ENCODE assay signal across 8 cellular contexts in genomic region chr6:29653452-29654038, GRCh38. TPM values are rescaled to one million over a fixed set of nuclear protein-coding genes. Genes with fewer than 3 reads are reported as not detected.
DNase-seq lines count a peak whose midpoint lies in the region; ATAC-seq, FAIRE-seq and TF ChIP-seq lines count a peak whose summit lies in the region.

No MANE protein-coding gene starts in this region.

- H3K4me3 ChIP-seq in DOHH2 (ENCODE audit: low read length) (no peak overlapping the region), astrocyte of the spinal cord (ENCODE audit: low read depth, low read length) (no peak overlapping the region), keratinocyte (ENCODE audit: control insufficient read depth in 2 of 3, extremely low read depth in 1 of 3, insufficient read depth in 2 of 3, low read depth in 1 of 3, low read length in 3 of 3) (no peak overlapping the region)

- H3F3A ChIP-seq in DOHH2 (ENCODE audit: control insufficient read depth, insufficient read depth), result peaks cover 2% of the 10 kb centered on the region; the same call in 1 of the 2 replicates

- no peak overlapping the region for H3K9ac ChIP-seq in keratinocyte (ENCODE audit: control insufficient read depth, extremely low read depth, insufficient read depth, low read length)

- DNase-seq in LoVo (ENCODE audit: low spot score) (peak; percentile 82), OCI-M1 (lab: John Stamatoyannopoulos, UW) (peak; percentile 76), astrocyte of the spinal cord (ENCODE audit: low read depth, low spot score) (peak; percentile 79), keratinocyte (ENCODE audit: low read depth, low spot score) (no peak), foreskin melanocyte (no peak)
- peak; percentile 7 for DNase-seq in stimulated activated CD8-positive, alpha-beta memory T cell treated with anti-CD3 and anti-CD28 coated beads, Interleukin-4, amount 100 ng/mL, for 24 hours (ENCODE audit: low read depth)

- H3K9me3 ChIP-seq in DOHH2 (ENCODE audit: control insufficient read depth, insufficient read depth, low read length) (no peaks in the 10 kb centered on the region), keratinocyte (ENCODE audit: control insufficient read depth, low read depth, low read length) (no peaks in the 10 kb centered on the region)

- no peaks in the 10 kb centered on the region for H3K9me2 ChIP-seq in DOHH2 (replicated peaks; ENCODE audit: control insufficient read depth, low read length)

- H3K79me2 ChIP-seq in DOHH2 (ENCODE audit: control insufficient read depth, low read length) (no peaks in the 10 kb centered on the region), keratinocyte (ENCODE audit: control insufficient read depth, insufficient read depth, low read length) (no peaks in the 10 kb centered on the region)

- H3K36me3 ChIP-seq in DOHH2 (ENCODE audit: control insufficient read depth, low read length), result no peaks in the 10 kb centered on the region
- no peaks in the 10 kb centered on the region for H3K36me3 ChIP-seq in keratinocyte (ENCODE audit: control insufficient read depth in 2 of 2, extremely low read depth in 1 of 2, insufficient read depth in 2 of 2, low read length in 2 of 2)

- H2AFZ ChIP-seq in keratinocyte (ENCODE audit: control insufficient read depth, low read length), result no peak overlapping the region

- ATAC-seq in HG02642 (IDR thresholded peaks at IDR 0.05; ENCODE audit: poor library complexity, unreplicated experiment), result no peak

- H4K20me1 ChIP-seq in DOHH2 (ENCODE audit: control insufficient read depth, insufficient read depth, low read depth, low read length) (no peaks in the 10 kb centered on the region), keratinocyte (ENCODE audit: control insufficient read depth, extremely low read depth, insufficient read depth, low read length) (no peaks in the 10 kb centered on the region)

- in situ Hi-C loops in astrocyte of the spinal cord (cut with HindIII; ENCODE audit: low sequenced_read_pairs), result no loop called here

- peaks cover 6% of the 10 kb centered on the region for H3K27me3 ChIP-seq in DOHH2 (ENCODE audit: control insufficient read depth, low read length)
- H3K27me3 ChIP-seq in keratinocyte (ENCODE audit: control insufficient read depth, extremely low read depth, insufficient read depth, low read length), result no peaks in the 10 kb centered on the region

- H3K4me1 ChIP-seq in DOHH2 (ENCODE audit: control insufficient read depth, low read length) (peaks cover 9% of the 10 kb centered on the region), keratinocyte (ENCODE audit: control insufficient read depth, extremely low read depth, insufficient read depth, low read length) (peaks cover 11% of the 10 kb centered on the region)

- peak; percentile 60 for TF ChIP-seq CTCF in DOHH2 (IDR thresholded peaks at IDR 0.05; ENCODE audit: low read depth, low read length, poor library complexity, severe bottlenecking)
- peak; percentile 67 for TF ChIP-seq CTCF in astrocyte of the spinal cord (IDR thresholded peaks at IDR 0.05; ENCODE audit: low read depth, low read length)
- peak; percentile 58 to 72 (median 70) for TF ChIP-seq CTCF in keratinocyte (optimal IDR thresholded peaks at IDR 0.05 in 1 of 3, IDR thresholded peaks at IDR 0.05 in 1 of 3, conservative IDR thresholded peaks at IDR 0.05 in 1 of 3; ENCODE audit: extremely low read depth in 1 of 3, insufficient read depth in 2 of 3, low read length in 3 of 3)

- H3K4me2 ChIP-seq in DOHH2 (ENCODE audit: low read length), result no peak overlapping the region
- no peak overlapping the region for H3K4me2 ChIP-seq in keratinocyte (ENCODE audit: control insufficient read depth, extremely low read depth, insufficient read depth, low read depth, low read length)

- H3K27ac ChIP-seq in DOHH2 (ENCODE audit: low read depth, low read length), result no peak overlapping the region
- no peak overlapping the region for H3K27ac ChIP-seq in keratinocyte (ENCODE audit: control insufficient read depth, insufficient read depth, low read length)

- FAIRE-seq in keratinocyte (lab: Jason Lieb, UNC), result no peak

- H3K9me1 ChIP-seq in keratinocyte (ENCODE audit: control insufficient read depth, extremely low read depth, insufficient read depth, low read length), result no peaks in the 10 kb centered on the region

- dilution Hi-C loops in keratinocyte (cut with MboI; ENCODE audit: extremely low pct_ligation_motif_present, low sequenced_read_pairs), result no loop called here

RNA-seq across cellular contexts. Expression of gene MOG, which starts 3.3 kb away (rescaled TPM):
- not detected in 3 replicates for polyA plus RNA-seq in keratinocyte
- not detected for polyA plus RNA-seq in keratinocyte (2011; ENCODE audit: low read depth)
- not detected in 2 replicates for polyA plus RNA-seq in keratinocyte (2011; cell fraction: cytosol; rRNA removed)
- polyA plus RNA-seq in keratinocyte (2011; cell fraction: nucleus; rRNA removed), result not detected in 2 replicates
- polyA plus RNA-seq in keratinocyte (2012; ENCODE audit: low replicate concordance), result 0.11 and 0.14 TPM in 2 replicates
- not detected in 3 replicates for polyA minus RNA-seq in keratinocyte
- not detected for polyA minus RNA-seq in keratinocyte (2011; cell fraction: cytosol; rRNA and poly(A)+ RNA removed)
- polyA minus RNA-seq in keratinocyte (2011; cell fraction: nucleus; rRNA and poly(A)+ RNA removed), result not detected in 2 replicates

RNA-seq across cellular contexts. Expression of gene GABBR1, which starts 20.6 kb away (rescaled TPM):
- 10.4 to 18.9 TPM (median 18.9 TPM) in 3 replicates for polyA plus RNA-seq in keratinocyte
- 4.6 TPM for polyA plus RNA-seq in keratinocyte (2011; ENCODE audit: low read depth)
- 4.7 and 5.5 TPM in 2 replicates for polyA plus RNA-seq in keratinocyte (2011; cell fraction: cytosol; rRNA removed)
- polyA plus RNA-seq in keratinocyte (2011; cell fraction: nucleus; rRNA removed), result 139 and 170 TPM in 2 replicates
- polyA plus RNA-seq in keratinocyte (2012; ENCODE audit: low replicate concordance), result 11.4 and 12.9 TPM in 2 replicates
- polyA minus RNA-seq in keratinocyte, result 13.0 to 36.7 TPM (median 16.0 TPM) in 3 replicates
- polyA minus RNA-seq in keratinocyte (2011; cell fraction: cytosol; rRNA and poly(A)+ RNA removed), result 2.7 TPM
- 24.5 and 31.4 TPM in 2 replicates for polyA minus RNA-seq in keratinocyte (2011; cell fraction: nucleus; rRNA and poly(A)+ RNA removed)

RNA-seq across cellular contexts. Expression of gene ZFP57, which starts 27.4 kb away (rescaled TPM):
- polyA plus RNA-seq in keratinocyte, result 17.4 to 26.3 TPM (median 22.5 TPM) in 3 replicates
- 2.8 TPM for polyA plus RNA-seq in keratinocyte (2011; ENCODE audit: low read depth)
- polyA plus RNA-seq in keratinocyte (2011; cell fraction: cytosol; rRNA removed), result 21.5 and 22.4 TPM in 2 replicates
- 37.8 and 49.7 TPM in 2 replicates for polyA plus RNA-seq in keratinocyte (2011; cell fraction: nucleus; rRNA removed)
- 3.6 and 15.0 TPM in 2 replicates for polyA plus RNA-seq in keratinocyte (2012; ENCODE audit: low replicate concordance)
- polyA minus RNA-seq in keratinocyte, result 22.3 to 33.2 TPM (median 25.4 TPM) in 3 replicates
- 12.3 TPM for polyA minus RNA-seq in keratinocyte (2011; cell fraction: cytosol; rRNA and poly(A)+ RNA removed)
- 9.1 and 13.4 TPM in 2 replicates for polyA minus RNA-seq in keratinocyte (2011; cell fraction: nucleus; rRNA and poly(A)+ RNA removed)

Comparison
In these comparisons a context has a peak if more than half of its experiments do, and no peak if none do; other contexts are left out.
1. DNase-seq: peak in LoVo (single experiment), OCI-M1 (single experiment), astrocyte of the spinal cord (single experiment) and stimulated activated CD8-positive, alpha-beta memory T cell treated with anti-CD3 and anti-CD28 coated beads, Interleukin-4, amount 100 ng/mL, for 24 hours (single experiment); none in keratinocyte (single experiment) and foreskin melanocyte (single experiment).
2. Peak in every context shown above with its lines, with median percentiles within 50 percentile points of each other: CTCF ChIP-seq.